ENCODE assay signal across 17 cellular contexts in the genomic region with DNA sequence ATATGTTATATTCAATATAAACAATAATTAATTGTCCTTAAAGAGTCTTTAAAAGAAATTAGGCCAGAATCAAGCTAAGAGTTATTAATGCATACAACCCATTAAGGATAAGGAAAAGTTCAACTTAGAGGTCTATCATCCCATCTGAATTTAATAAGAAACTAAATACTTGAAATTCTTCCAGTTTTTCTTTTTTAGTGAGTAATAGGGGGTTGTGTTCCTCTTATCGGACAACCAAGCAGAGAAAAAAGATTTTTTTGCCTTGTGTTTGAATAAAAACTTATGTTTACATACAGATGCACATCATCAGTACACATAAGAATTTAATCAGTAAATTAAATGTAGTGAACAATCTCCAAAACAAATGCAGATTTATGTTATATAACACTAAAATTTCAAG.
"Had no signal": no experiment of that assay in that cellular context is flagged by ENCODE, and none has a peak within 500 bp of the region (broad histone marks: within the 10 kb centered on the region; RNA-seq: fewer than 3 reads in every experiment).

No MANE protein-coding gene starts in this region.

- FAIRE-seq: colon, endothelial cell of umbilical vein, keratinocyte had no signal

- H3K9me3 Mint-ChIP-seq: activated CD4-positive, alpha-beta memory T cell treated with anti-CD3 and anti-CD28 coated beads, Interleukin-2, amount 10 ng/mL, durations not matched to agents 7 days and 5 days; activated T-cell treated with anti-CD3 and anti-CD28 coated beads, Interleukin-2, amount 50 U/mL, for 24 hours; naive thymus-derived CD8-positive, alpha-beta T cell; T-helper 1 cell treated with Interleukin-12 subunit alpha and Interleukin-12 subunit beta and Interleukin-4 antibody, amounts not matched to agents 30 μg/mL and 1 μg/mL, for 36 hours had no signal

- H3K27ac ChIP-seq: adrenal gland, esophagus squamous epithelium, hepatocyte, thyroid gland had no signal

- DNase-seq: activated CD4-positive, alpha-beta memory T cell treated with anti-CD3 and anti-CD28 coated beads, Interleukin-2, amount 10 ng/mL, durations not matched to agents 7 days and 5 days; activated CD4-positive, alpha-beta T cell treated with anti-CD3 and anti-CD28 coated beads for 36 hours; activated naive CD4-positive, alpha-beta T cell treated with anti-CD3 and anti-CD28 coated beads, Interleukin-2, amount 50 U/mL, for 16 hours; activated T-cell treated with anti-CD3 and anti-CD28 coated beads, Interleukin-2, amount 50 U/mL, for 24 hours; adrenal gland; esophagus squamous epithelium; mammary epithelial cell; mucosa of descending colon; naive thymus-derived CD8-positive, alpha-beta T cell; stimulated activated CD4-positive, alpha-beta T cell treated with anti-CD3 and anti-CD28 coated beads, Interleukin-1b, Interleukin-23, amount 100 ng/mL, for 48 hours; thyroid gland had no signal

- H3K36me3 Mint-ChIP-seq: naive thymus-derived CD8-positive, alpha-beta T cell had no signal

- H3K4me3 ChIP-seq: adrenal gland, esophagus squamous epithelium, hepatocyte, mucosa of descending colon, thyroid gland had no signal

- H3K4me1 Mint-ChIP-seq: activated CD4-positive, alpha-beta memory T cell treated with anti-CD3 and anti-CD28 coated beads, Interleukin-2, amount 10 ng/mL, durations not matched to agents 7 days and 5 days; activated CD4-positive, alpha-beta T cell treated with anti-CD3 and anti-CD28 coated beads for 36 hours had no signal

- H3K4me3 Mint-ChIP-seq: activated CD4-positive, alpha-beta memory T cell treated with anti-CD3 and anti-CD28 coated beads, Interleukin-2, amount 10 ng/mL, durations not matched to agents 7 days and 5 days; activated CD4-positive, alpha-beta T cell treated with anti-CD3 and anti-CD28 coated beads for 36 hours; activated T-cell treated with anti-CD3 and anti-CD28 coated beads, Interleukin-2, amount 50 U/mL, for 24 hours; naive thymus-derived CD8-positive, alpha-beta T cell; T-helper 1 cell treated with Interleukin-12 subunit alpha and Interleukin-12 subunit beta and Interleukin-4 antibody, amounts not matched to agents 30 μg/mL and 1 μg/mL, for 36 hours had no signal

- H3K27ac Mint-ChIP-seq: activated CD4-positive, alpha-beta memory T cell treated with anti-CD3 and anti-CD28 coated beads, Interleukin-2, amount 10 ng/mL, durations not matched to agents 7 days and 5 days; activated CD4-positive, alpha-beta T cell treated with anti-CD3 and anti-CD28 coated beads for 36 hours; activated T-cell treated with anti-CD3 and anti-CD28 coated beads, Interleukin-2, amount 50 U/mL, for 24 hours; T-helper 1 cell treated with Interleukin-12 subunit alpha and Interleukin-12 subunit beta and Interleukin-4 antibody, amounts not matched to agents 30 μg/mL and 1 μg/mL, for 36 hours had no signal

- H3K36me3 ChIP-seq: adrenal gland, esophagus squamous epithelium, thyroid gland had no signal

- H2AFZ ChIP-seq: hepatocyte had no signal

- H3K27me3 ChIP-seq: adrenal gland, esophagus squamous epithelium, hepatocyte, thyroid gland had no signal

- ATAC-seq: activated CD4-positive, alpha-beta T cell treated with anti-CD3 and anti-CD28 coated beads for 36 hours; left lobe of liver; mucosa of descending colon; naive thymus-derived CD8-positive, alpha-beta T cell had no signal

- H3K27me3 Mint-ChIP-seq: activated CD4-positive, alpha-beta memory T cell treated with anti-CD3 and anti-CD28 coated beads, Interleukin-2, amount 10 ng/mL, durations not matched to agents 7 days and 5 days; activated CD4-positive, alpha-beta T cell treated with anti-CD3 and anti-CD28 coated beads for 36 hours; activated T-cell treated with anti-CD3 and anti-CD28 coated beads, Interleukin-2, amount 50 U/mL, for 24 hours had no signal

- H3K9me3 ChIP-seq: adrenal gland, esophagus squamous epithelium, mucosa of descending colon, thyroid gland had no signal

- H3K4me2 ChIP-seq: hepatocyte had no signal
